ENCODE assay signal across 22 cellular contexts in genomic region chr11:117210620-117211019, GRCh38.
"Had no signal": no experiment of that assay in that cellular context is flagged by ENCODE, and none has a peak within 500 bp of the region (broad histone marks: within the 10 kb centered on the region; RNA-seq: fewer than 3 reads in every experiment).

No MANE protein-coding gene starts in this region.

- H3K4me1 ChIP-seq: body of pancreas, foreskin keratinocyte, right lobe of liver, uterus had no signal

- H3K9me3 Mint-ChIP-seq: activated naive CD8-positive, alpha-beta T cell treated with anti-CD3 and anti-CD28 coated beads, Interleukin-2, amount 10 ng/mL, durations not matched to agents 7 days and 5 days; activated T-helper 17 cell treated with anti-CD3 and anti-CD28 coated beads, Interleukin-2, amount 50 U/mL, for 72 hours; endodermal cell; neural crest cell; stimulated activated naive B cell treated with anti-CD40 and anti-IgM and Interleukin-4, amounts not matched to agents 10 μg/mL and 1 μg/mL and 100 μg/mL, for 72 hours had no signal

- H3K9me3 ChIP-seq: body of pancreas, right lobe of liver, uterus had no signal

- H3K4me3 ChIP-seq: body of pancreas, cardiac muscle cell, right lobe of liver, uterus had no signal

- H3K36me3 ChIP-seq: cardiac muscle cell, uterus had no signal

- H3K27ac Mint-ChIP-seq: activated naive CD8-positive, alpha-beta T cell treated with anti-CD3 and anti-CD28 coated beads, Interleukin-2, amount 10 ng/mL, durations not matched to agents 7 days and 5 days; endodermal cell had no signal

- H3K4me3 Mint-ChIP-seq: activated CD8-positive, alpha-beta T cell treated with anti-CD3 and anti-CD28 coated beads, Interleukin-2, amount 10 ng/mL, durations not matched to agents 7 days and 5 days; activated naive CD8-positive, alpha-beta T cell treated with anti-CD3 and anti-CD28 coated beads, Interleukin-2, amount 10 ng/mL, durations not matched to agents 7 days and 5 days; activated T-helper 17 cell treated with anti-CD3 and anti-CD28 coated beads, Interleukin-2, amount 50 U/mL, for 72 hours; endodermal cell; neural crest cell; stimulated activated naive B cell treated with anti-CD40 and anti-IgM and Interleukin-4, amounts not matched to agents 10 μg/mL and 1 μg/mL and 100 μg/mL, for 72 hours had no signal

- H3K27me3 Mint-ChIP-seq: activated naive CD8-positive, alpha-beta T cell treated with anti-CD3 and anti-CD28 coated beads, Interleukin-2, amount 10 ng/mL, durations not matched to agents 7 days and 5 days; activated T-helper 17 cell treated with anti-CD3 and anti-CD28 coated beads, Interleukin-2, amount 50 U/mL, for 72 hours; stimulated activated naive B cell treated with anti-CD40 and anti-IgM and Interleukin-4, amounts not matched to agents 10 μg/mL and 1 μg/mL and 100 μg/mL, for 72 hours had no signal

- H3K27me3 ChIP-seq: body of pancreas, cardiac muscle cell, foreskin keratinocyte, right lobe of liver, uterus had no signal

- FAIRE-seq: kidney, small intestine, TTC549 had no signal

- H3K27ac ChIP-seq: body of pancreas, cardiac muscle cell, foreskin keratinocyte, right lobe of liver, WERI-Rb-1 had no signal

- ATAC-seq: activated CD8-positive, alpha-beta T cell treated with anti-CD3 and anti-CD28 coated beads, Interleukin-2, amount 10 ng/mL, durations not matched to agents 7 days and 5 days; activated T-helper 17 cell treated with anti-CD3 and anti-CD28 coated beads, Interleukin-2, amount 50 U/mL, for 72 hours; body of pancreas; foreskin keratinocyte; right lobe of liver; stimulated activated naive B cell treated with anti-CD40 and anti-IgM and Interleukin-4, amounts not matched to agents 10 μg/mL and 1 μg/mL and 100 μg/mL, for 72 hours had no signal

- DNase-seq: activated CD4-positive, alpha-beta T cell treated with anti-CD3 and anti-CD28 coated beads, Interleukin-2, amount 50 U/mL, for 1 hour; activated CD4-positive, CD25-positive, alpha-beta regulatory T cell treated with anti-CD3 and anti-CD28 coated beads, Interleukin-2, amount 50 U/mL, for 72 hours; activated CD8-positive, alpha-beta T cell treated with anti-CD3 and anti-CD28 coated beads, Interleukin-2, amount 10 ng/mL, durations not matched to agents 7 days and 5 days; activated naive CD8-positive, alpha-beta T cell treated with anti-CD3 and anti-CD28 coated beads, Interleukin-2, amount 10 ng/mL, durations not matched to agents 7 days and 5 days; amygdala; body of pancreas; cortex of kidney; endodermal cell; foreskin keratinocyte; kidney; midbrain; small intestine; stimulated activated CD4-positive, alpha-beta T cell treated with anti-CD3 and anti-CD28 coated beads, Interleukin-2, amount 100 ng/mL, for 24 hours; stimulated activated naive B cell treated with anti-CD40 and anti-IgM and Interleukin-4, amounts not matched to agents 10 μg/mL and 1 μg/mL and 100 μg/mL, for 72 hours; trophoblast cell; uterus; WERI-Rb-1 had no signal
